8 cellular contexts compared by ENCODE assay signal in the genomic region with DNA sequence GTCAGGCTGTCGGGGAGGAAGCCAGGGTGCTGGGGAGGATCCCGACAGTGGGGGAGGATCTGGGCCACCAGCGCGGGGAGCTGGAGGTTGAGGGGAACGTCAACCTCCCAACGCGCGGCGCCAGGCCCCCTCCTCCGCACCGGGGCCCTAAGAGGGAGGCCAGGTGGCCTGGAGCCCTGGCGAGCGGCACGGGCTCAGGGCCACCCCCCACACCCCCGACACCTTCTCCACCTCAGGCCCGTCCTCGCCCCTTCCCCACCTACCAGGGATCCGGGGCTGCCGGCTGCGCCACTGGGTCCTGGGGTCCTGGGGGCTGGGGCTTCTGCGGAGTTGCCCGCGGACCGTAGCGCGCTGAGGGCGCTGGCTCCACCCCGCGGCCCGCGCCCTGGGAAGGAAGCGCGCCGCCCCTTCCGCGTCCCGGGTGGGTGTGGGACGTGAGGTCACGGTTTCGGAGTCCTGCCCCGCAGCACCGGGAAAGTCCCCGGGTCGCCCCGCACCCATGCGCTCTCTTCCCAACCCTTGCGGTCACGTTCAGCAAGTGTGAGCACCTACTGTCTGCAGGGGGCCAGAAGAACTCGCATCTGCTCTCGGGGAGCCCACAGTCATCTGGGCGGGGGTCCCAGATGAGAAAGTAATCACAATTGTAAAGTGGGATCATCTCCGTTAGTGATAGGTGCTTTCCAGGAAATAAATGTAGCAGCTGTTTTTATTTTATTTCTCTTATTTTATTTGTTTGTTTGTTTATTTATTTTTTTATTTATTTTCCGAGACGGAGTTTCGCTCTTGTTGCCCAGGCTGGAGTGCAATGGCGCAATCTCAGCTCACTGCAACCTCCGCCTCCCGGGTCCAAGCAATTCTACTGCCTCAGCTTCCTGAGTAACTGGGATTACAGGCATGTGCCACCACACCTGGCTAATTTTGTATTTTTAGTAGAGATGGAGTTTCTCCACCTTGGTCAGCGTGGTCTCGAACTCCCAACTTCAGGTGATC. TPM values are rescaled to one million over a fixed set of nuclear protein-coding genes. Genes with fewer than 3 reads are reported as not detected.
A peak's percentile ranks its signal among the peaks of the same experiment; 100 is the strongest.
DNase-seq lines count a peak whose midpoint lies in the region; ATAC-seq and TF ChIP-seq lines count a peak whose summit lies in the region.

A gene (minus strand): TSS at position 362 of the 990 bp plus-strand sequence. CDS start 13,335 bp downstream, outside the sequence.

- CTCF ChIA-PET in CD4-positive, alpha-beta memory T cell (lab: Charles Lee; ENCODE audit: partially characterized antibody) = interaction anchor here (0.9 to 12.7 kb wide), 6 partner anchors 14 to 80 kb away, joined by 3 to 139 read pairs (median 6); no protein-coding TSS in a partner anchor

- H3K27ac ChIP-seq in CD4-positive, alpha-beta memory T cell (ENCODE audit: low read depth, low read length) = peak within 1 kb of the TSS; percentile 92
- H3K27ac ChIP-seq in KMS-11 = peak within 1 kb of the TSS; percentile 40
- peak within 1 kb of the TSS; percentile 92 to 93 for H3K27ac ChIP-seq in coronary artery
- H3K27ac ChIP-seq in liver (ENCODE audit: low read depth in 1 of 2, low read length in 2 of 2) = peak within 1 kb of the TSS; percentile 97 to 98

- TF ChIP-seq CTCF in KMS-11 (conservative IDR thresholded peaks at IDR 0.05; ENCODE audit: low read depth, low read length) = no peak
- TF ChIP-seq CTCF in coronary artery (IDR thresholded peaks at IDR 0.05) = no peak
- no peak for TF ChIP-seq CTCF in liver (IDR thresholded peaks at IDR 0.05; ENCODE audit: low read depth, low read length, missing input control)

- DNase-seq in CD4-positive, alpha-beta memory T cell = peak; percentile 80 to 88 (median 80)
- DNase-seq in activated CD4-positive, alpha-beta T cell treated with anti-CD3 and anti-CD28 coated beads, Interleukin-2, amount 10 ng/mL, durations not matched to agents 24 days and 14 days = peak; percentile 96
- DNase-seq in coronary artery (ENCODE audit: low spot score) (no peak), NCI-H187 treated with DMSO at 0.1 percent for 48 hours (lab: John Stamatoyannopoulos, UW) (no peak)
- DNase-seq in stimulated activated CD4-positive, alpha-beta T cell treated with anti-CD3 and anti-CD28 coated beads, TNF-alpha, amount 100 ng/mL, for 1 hour (ENCODE audit: low read depth in 3 of 3, low spot score in 1 of 3) = peak; percentile 43 to 73 (median 67)

- H3K9me3 ChIP-seq in CD4-positive, alpha-beta memory T cell (ENCODE audit: control insufficient read depth in 1 of 2, low read length in 2 of 2) = no peaks in the 10 kb centered on the region
- H3K9me3 ChIP-seq in liver (ENCODE audit: control insufficient read depth in 4 of 4, low read length in 3 of 4) = no peaks in the 10 kb centered on the region

- peak within 1 kb of the TSS; percentile 88 to 94 (median 90) for H3K4me3 Mint-ChIP-seq in CD4-positive, alpha-beta memory T cell
- peak within 1 kb of the TSS; percentile 95 for H3K4me3 Mint-ChIP-seq in activated CD4-positive, alpha-beta T cell treated with anti-CD3 and anti-CD28 coated beads, Interleukin-2, amount 10 ng/mL, durations not matched to agents 24 days and 14 days

- 4% methylated on average over 60 of the region's 60 CpGs for whole genome bisulfite sequencing in liver

- H3K27ac Mint-ChIP-seq in CD4-positive, alpha-beta memory T cell = peak within 1 kb of the TSS; percentile 90 to 98 (median 96)
- peak within 1 kb of the TSS; percentile 93 for H3K27ac Mint-ChIP-seq in activated CD4-positive, alpha-beta T cell treated with anti-CD3 and anti-CD28 coated beads, Interleukin-2, amount 10 ng/mL, durations not matched to agents 24 days and 14 days

- peak; percentile 68 for ATAC-seq in GM19452 (IDR thresholded peaks at IDR 0.05; ENCODE audit: unreplicated experiment)

- H2AFZ ChIP-seq in KMS-11 (ENCODE audit: low read depth) = peak within 1 kb of the TSS; percentile 70; the same call in 1 of the 2 replicates

- intact Hi-C loops in CD4-positive, alpha-beta memory T cell (cut with micrococcal nuclease) = loop anchor here (1.0 kb wide), 1 partner anchor 20 kb away; no protein-coding TSS in a partner anchor
- intact Hi-C loops in activated CD4-positive, alpha-beta T cell treated with anti-CD3 and anti-CD28 coated beads, Interleukin-2, amount 10 ng/mL, durations not matched to agents 24 days and 14 days (cut with micrococcal nuclease) = loop anchor here (2.0 kb wide), 1 partner anchor 17 kb away; no protein-coding TSS in a partner anchor

- no peaks in the 10 kb centered on the region for H3K27me3 ChIP-seq in CD4-positive, alpha-beta memory T cell (ENCODE audit: insufficient read depth, low read length)
- H3K27me3 ChIP-seq in KMS-11 (ENCODE audit: insufficient read depth, low read depth) = no peaks in the 10 kb centered on the region
- H3K27me3 ChIP-seq in liver (ENCODE audit: control insufficient read depth in 4 of 4, insufficient read depth in 4 of 4, low read length in 3 of 4) = no peaks in the 10 kb centered on the region

- H3K9me3 Mint-ChIP-seq in CD4-positive, alpha-beta memory T cell = no peaks in the 10 kb centered on the region
- no peaks in the 10 kb centered on the region for H3K9me3 Mint-ChIP-seq in activated CD4-positive, alpha-beta T cell treated with anti-CD3 and anti-CD28 coated beads, Interleukin-2, amount 10 ng/mL, durations not matched to agents 24 days and 14 days

- H3K4me3 ChIP-seq in CD4-positive, alpha-beta memory T cell (ENCODE audit: low read length in 2 of 2) = peak within 1 kb of the TSS; percentile 43 to 83
- no peak within 1 kb of the TSS for H3K4me3 ChIP-seq in KMS-11 (IDR thresholded peaks at IDR 0.05; ENCODE audit: insufficient read depth, low read depth, low read length)
- peak within 1 kb of the TSS; percentile 86 for H3K4me3 ChIP-seq in coronary artery
- H3K4me3 ChIP-seq in liver (ENCODE audit: low read depth in 1 of 3, low read length in 3 of 3) = peak within 1 kb of the TSS; percentile 79 to 93 (median 90)

- POLR2A ChIA-PET in CD4-positive, alpha-beta memory T cell (lab: Charles Lee; ENCODE audit: partially characterized antibody) = interaction anchor here (0.9 to 1.5 kb wide), 3 partner anchors 15 to 74 kb away, joined by 3 to 4 read pairs (median 3); no protein-coding TSS in a partner anchor

- no peaks in the 10 kb centered on the region for H3K36me3 ChIP-seq in CD4-positive, alpha-beta memory T cell (ENCODE audit: insufficient read depth, low read length)
- no peaks in the 10 kb centered on the region for H3K36me3 ChIP-seq in KMS-11 (ENCODE audit: insufficient read depth)
- no peaks in the 10 kb centered on the region for H3K36me3 ChIP-seq in liver (ENCODE audit: control insufficient read depth in 4 of 4, insufficient read depth in 3 of 4, low read depth in 1 of 4, low read length in 3 of 4)

- H3K9ac ChIP-seq in KMS-11 (peak within 1 kb of the TSS; percentile 76), liver (ENCODE audit: low read depth in 1 of 2, low read length in 2 of 2) (peak within 1 kb of the TSS; percentile 90 to 99)

- no peaks in the 10 kb centered on the region for H3K27me3 Mint-ChIP-seq in CD4-positive, alpha-beta memory T cell
- no peaks in the 10 kb centered on the region for H3K27me3 Mint-ChIP-seq in activated CD4-positive, alpha-beta T cell treated with anti-CD3 and anti-CD28 coated beads, Interleukin-2, amount 10 ng/mL, durations not matched to agents 24 days and 14 days

- peaks cover 24% of the 10 kb centered on the region for H3K79me2 ChIP-seq in KMS-11 (ENCODE audit: insufficient read depth, low read depth)

- H3K36me3 Mint-ChIP-seq in CD4-positive, alpha-beta memory T cell = peaks cover 0 to 14% of the 10 kb centered on the region in 2 donors
- H3K36me3 Mint-ChIP-seq in activated CD4-positive, alpha-beta T cell treated with anti-CD3 and anti-CD28 coated beads, Interleukin-2, amount 10 ng/mL, durations not matched to agents 24 days and 14 days (ENCODE audit: low read depth) = peaks cover 16% of the 10 kb centered on the region

- H4K20me1 ChIP-seq in KMS-11 (ENCODE audit: insufficient read depth) = no peaks in the 10 kb centered on the region

- peaks cover 18 to 36% (median 28%) of the 10 kb centered on the region in 4 donors for H3K4me1 Mint-ChIP-seq in CD4-positive, alpha-beta memory T cell
- peaks cover 22% of the 10 kb centered on the region for H3K4me1 Mint-ChIP-seq in activated CD4-positive, alpha-beta T cell treated with anti-CD3 and anti-CD28 coated beads, Interleukin-2, amount 10 ng/mL, durations not matched to agents 24 days and 14 days

- TF ChIP-seq RAD21 in liver (IDR thresholded peaks at IDR 0.05) = peak in 1 of 2 donors; percentile 8

- peak within 1 kb of the TSS; percentile 72 for H3K4me2 ChIP-seq in KMS-11

- H3K4me1 ChIP-seq in CD4-positive, alpha-beta memory T cell (ENCODE audit: insufficient read depth, low read length) = peaks cover 21% of the 10 kb centered on the region
- H3K4me1 ChIP-seq in KMS-11 (ENCODE audit: low read depth, poor library complexity, severe bottlenecking) = peaks cover 37% of the 10 kb centered on the region
- H3K4me1 ChIP-seq in liver (ENCODE audit: control insufficient read depth in 4 of 4, insufficient read depth in 4 of 4, low read length in 3 of 4) = peaks cover 8 to 39% (median 23%) of the 10 kb centered on the region in 4 donors

TF ChIP-seq in liver, 16 proteins besides CTCF, POLR2A, EP300 and RAD21 (continues in another document):
- TF ChIP-seq NR2F2 (IDR thresholded peaks at IDR 0.05) (no peak), JUND (IDR thresholded peaks at IDR 0.05) (no peak), RXRA (IDR thresholded peaks at IDR 0.05) (peak in 1 of 2 donors; percentile 29), FOXA1 (IDR thresholded peaks at IDR 0.05) (no peak), EGR1 (IDR thresholded peaks at IDR 0.05; ENCODE audit: low read depth in 2 of 2) (no peak), SP1 (IDR thresholded peaks at IDR 0.05) (peak; percentile 31), FOXA2 (IDR thresholded peaks at IDR 0.05) (no peak)
- TF ChIP-seq, protein P1, sequence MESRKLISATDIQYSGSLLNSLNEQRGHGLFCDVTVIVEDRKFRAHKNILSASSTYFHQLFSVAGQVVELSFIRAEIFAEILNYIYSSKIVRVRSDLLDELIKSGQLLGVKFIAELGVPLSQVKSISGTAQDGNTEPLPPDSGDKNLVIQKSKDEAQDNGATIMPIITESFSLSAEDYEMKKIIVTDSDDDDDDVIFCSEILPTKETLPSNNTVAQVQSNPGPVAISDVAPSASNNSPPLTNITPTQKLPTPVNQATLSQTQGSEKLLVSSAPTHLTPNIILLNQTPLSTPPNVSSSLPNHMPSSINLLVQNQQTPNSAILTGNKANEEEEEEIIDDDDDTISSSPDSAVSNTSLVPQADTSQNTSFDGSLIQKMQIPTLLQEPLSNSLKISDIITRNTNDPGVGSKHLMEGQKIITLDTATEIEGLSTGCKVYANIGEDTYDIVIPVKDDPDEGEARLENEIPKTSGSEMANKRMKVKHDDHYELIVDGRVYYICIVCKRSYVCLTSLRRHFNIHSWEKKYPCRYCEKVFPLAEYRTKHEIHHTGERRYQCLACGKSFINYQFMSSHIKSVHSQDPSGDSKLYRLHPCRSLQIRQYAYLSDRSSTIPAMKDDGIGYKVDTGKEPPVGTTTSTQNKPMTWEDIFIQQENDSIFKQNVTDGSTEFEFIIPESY (IDR thresholded peaks at IDR 0.05) = no peak

RNA-seq across cellular contexts. Expression of the gene that starts here (rescaled TPM):
- total RNA-seq in CD4-positive, alpha-beta memory T cell = 10 to 100 TPM; 16.0 to 17.9 TPM
- polyA plus RNA-seq in CD4-positive, alpha-beta memory T cell = 10 to 100 TPM in 1 of 2 donors, 1 to 10 TPM in 1; 2.2 to 18.1 TPM
- 33.8 and 33.9 TPM in 2 replicates for total RNA-seq in activated CD4-positive, alpha-beta T cell treated with anti-CD3 and anti-CD28 coated beads, Interleukin-2, amount 10 ng/mL, durations not matched to agents 24 days and 14 days
- 1 to 10 TPM; 2.1 to 4.6 TPM for total RNA-seq in liver
- polyA plus RNA-seq in liver = 1 to 10 TPM; 6.3 to 8.6 TPM

Comparison
In these comparisons a context has a peak if more than half of its experiments do, and no peak if none do; other contexts are left out.
1. DNase-seq: peak in CD4-positive, alpha-beta memory T cell (5 of 5), activated CD4-positive, alpha-beta T cell treated with anti-CD3 and anti-CD28 coated beads, Interleukin-2, amount 10 ng/mL, durations not matched to agents 24 days and 14 days (single experiment) and stimulated activated CD4-positive, alpha-beta T cell treated with anti-CD3 and anti-CD28 coated beads, TNF-alpha, amount 100 ng/mL, for 1 hour (3 of 3); none in coronary artery (single experiment) and NCI-H187 treated with DMSO at 0.1 percent for 48 hours (single experiment).
2. H3K27ac ChIP-seq: peak in every context shown above with its lines; median percentile 98 in liver; 92 in coronary artery; 92 in CD4-positive, alpha-beta memory T cell; 40 in KMS-11.